28 cellular contexts compared by ENCODE assay signal in the genomic region with DNA sequence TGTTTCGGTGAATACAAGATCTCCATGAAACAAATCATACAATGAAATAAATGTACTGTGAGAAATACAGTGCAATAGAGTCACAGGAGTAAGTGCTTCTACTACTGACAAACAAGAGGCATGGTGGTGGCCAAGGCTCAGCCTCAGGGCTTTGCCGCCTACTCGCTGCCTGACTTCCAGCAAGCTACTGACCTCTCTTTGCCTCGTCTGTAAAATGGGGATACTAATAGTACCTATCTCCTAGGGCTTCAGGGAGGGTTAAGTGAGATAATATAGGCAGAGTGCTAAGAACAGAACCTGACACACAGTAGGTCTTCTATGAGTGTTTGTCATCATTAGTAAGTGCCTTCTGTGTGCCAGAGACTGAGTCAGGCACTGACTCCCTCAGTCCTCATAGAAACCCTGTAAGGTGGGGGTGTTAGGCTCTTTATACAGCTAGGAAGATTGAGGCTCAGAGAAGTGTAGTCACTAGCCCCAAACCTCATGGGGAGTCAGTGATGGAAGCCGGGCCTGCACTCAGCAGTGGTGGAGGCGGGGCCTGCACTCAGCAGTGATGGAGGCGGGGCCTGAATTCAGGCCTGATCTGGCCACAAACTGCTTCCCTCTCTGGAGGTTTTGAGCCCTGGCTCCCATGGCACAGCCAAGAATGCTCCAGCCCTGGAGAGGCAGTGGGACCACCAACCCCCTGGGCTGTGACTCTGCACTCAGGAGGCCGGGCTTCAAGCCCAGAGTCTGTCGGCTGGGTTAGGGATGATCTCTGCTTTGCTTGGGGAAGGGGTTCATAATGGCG. TPM values are rescaled to one million over a fixed set of nuclear protein-coding genes. Genes with fewer than 3 reads are reported as not detected.
DNase-seq lines count a peak whose midpoint lies in the region; ATAC-seq and TF ChIP-seq lines count a peak whose summit lies in the region.
"Had no signal": no experiment of that assay in that cellular context is flagged by ENCODE, and none has a peak within 500 bp of the region (broad histone marks: within the 10 kb centered on the region; RNA-seq: fewer than 3 reads in every experiment).

No MANE protein-coding gene starts in this region.

- H3K9me3 Mint-ChIP-seq in GM23338: peaks cover 17% of the 10 kb centered on the region
- H3K9me3 Mint-ChIP-seq in activated T-helper 1 cell treated with anti-CD3 and anti-CD28 coated beads, Interleukin-12 subunit alpha, Interleukin-12 subunit beta, Interleukin-2, Interleukin-4 antibody, amounts not matched to agents 30 ng/mL and 10 ng/mL and 1 ng/mL, durations not matched to agents 14 hours and 24 hours and 36 hours: no peaks in the 10 kb centered on the region
- H3K9me3 Mint-ChIP-seq: activated B cell treated with CpG ODN at 0.5 μM for 24 hours; activated naive CD4-positive, alpha-beta T cell treated with anti-CD3 and anti-CD28 coated beads, Interleukin-2, amount 50 U/mL, for 24 hours had no signal

- H3K9me3 ChIP-seq in A673 (ENCODE audit: low read depth, low read length, poor library complexity, severe bottlenecking): no peaks in the 10 kb centered on the region
- H3K9me3 ChIP-seq: thoracic aorta had no signal

- no peaks in the 10 kb centered on the region for H3K4me1 ChIP-seq in A673 (ENCODE audit: insufficient read depth, low read length, poor library complexity, severe bottlenecking)
- peaks cover 6% of the 10 kb centered on the region; the same call in 1 of the 2 replicates for H3K4me1 ChIP-seq in GM23338 (ENCODE audit: insufficient read depth)

- intact Hi-C loops in A673 (cut with micrococcal nuclease; ENCODE audit: unreplicated experiment): no loop called here
- intact Hi-C loops in activated T-helper 1 cell treated with anti-CD3 and anti-CD28 coated beads, Interleukin-12 subunit alpha, Interleukin-12 subunit beta, Interleukin-2, Interleukin-4 antibody, amounts not matched to agents 30 ng/mL and 10 ng/mL and 1 ng/mL, durations not matched to agents 14 hours and 24 hours and 36 hours (cut with micrococcal nuclease): no loop called here

- no peaks in the 10 kb centered on the region for H3F3A ChIP-seq in GM23338 (replicated peaks; ENCODE audit: low read depth)

- no peaks in the 10 kb centered on the region for H4K20me1 ChIP-seq in GM23338 (replicated peaks; ENCODE audit: insufficient read depth)

- H3K4me3 ChIP-seq in A673 (ENCODE audit: low read depth, low read length, poor library complexity, severe bottlenecking): no peak overlapping the region
- no peak overlapping the region for H3K4me3 ChIP-seq in GM23338
- H3K4me3 ChIP-seq: hepatocyte, SK-N-MC, thoracic aorta had no signal

- no peaks in the 10 kb centered on the region for H3K79me2 ChIP-seq in GM23338 (replicated peaks; ENCODE audit: insufficient read depth)
- H3K79me2 ChIP-seq: hepatocyte had no signal

- POLR2A ChIA-PET in A673 (lab: Charles Lee; ENCODE audit: low non-redundant PET): no interaction called here

- H3K9me2 ChIP-seq in GM23338 (ENCODE audit: insufficient read depth): no peaks in the 10 kb centered on the region

- BruUV-seq in A673 (replicated peaks; lab: Mats Ljungman, UMichigan): no TSS peak

- no peak overlapping the region for H3K4me3 Mint-ChIP-seq in GM23338
- no peak overlapping the region for H3K4me3 Mint-ChIP-seq in activated T-helper 1 cell treated with anti-CD3 and anti-CD28 coated beads, Interleukin-12 subunit alpha, Interleukin-12 subunit beta, Interleukin-2, Interleukin-4 antibody, amounts not matched to agents 30 ng/mL and 10 ng/mL and 1 ng/mL, durations not matched to agents 14 hours and 24 hours and 36 hours
- H3K4me3 Mint-ChIP-seq: activated B cell treated with CpG ODN at 0.5 μM for 24 hours; activated naive CD4-positive, alpha-beta T cell treated with anti-CD3 and anti-CD28 coated beads, Interleukin-2, amount 50 U/mL, for 24 hours had no signal

- H3K36me3 ChIP-seq in A673 (ENCODE audit: insufficient read depth, low read length, poor library complexity, severe bottlenecking) (no peaks in the 10 kb centered on the region), GM23338 (ENCODE audit: insufficient read depth) (no peaks in the 10 kb centered on the region)
- H3K36me3 ChIP-seq: thoracic aorta had no signal

- H2AFZ ChIP-seq in GM23338: 0 out of 2 replicates have a peak overlapping the region, but pooled peaks have one; percentile 69
- H2AFZ ChIP-seq: hepatocyte had no signal

- DNase-seq in A673 (ENCODE audit: low spot score) (peak; percentile 38), GM23338 (ENCODE audit: low spot score) (peak; percentile 54), RKO (ENCODE audit: low spot score) (peak; percentile 50), GF-D8 (lab: John Stamatoyannopoulos, UW) (no peak)
- no peak for DNase-seq in activated T-helper 1 cell treated with anti-CD3 and anti-CD28 coated beads, Interleukin-12 subunit alpha, Interleukin-12 subunit beta, Interleukin-2, Interleukin-4 antibody, amounts not matched to agents 30 ng/mL and 10 ng/mL and 1 ng/mL, durations not matched to agents 14 hours and 24 hours and 36 hours (ENCODE audit: low spot score)
- DNase-seq: activated B cell treated with CpG ODN at 0.5 μM for 24 hours, anterior cingulate cortex, caudate nucleus, dermis blood vessel endothelial cell, foreskin melanocyte, NCI-H1417 treated with DMSO at 0.1 percent for 48 hours, NCI-H2107 had no signal

- TF ChIP-seq CTCF in A673 (conservative IDR thresholded peaks at IDR 0.05; ENCODE audit: low read depth, low read length) (no peak), GM23338 (conservative IDR thresholded peaks at IDR 0.05; ENCODE audit: low read depth in 2 of 2) (no peak)

- no peak overlapping the region for H3K27ac Mint-ChIP-seq in GM23338
- H3K27ac Mint-ChIP-seq in activated T-helper 1 cell treated with anti-CD3 and anti-CD28 coated beads, Interleukin-12 subunit alpha, Interleukin-12 subunit beta, Interleukin-2, Interleukin-4 antibody, amounts not matched to agents 30 ng/mL and 10 ng/mL and 1 ng/mL, durations not matched to agents 14 hours and 24 hours and 36 hours: no peak overlapping the region
- H3K27ac Mint-ChIP-seq: activated B cell treated with CpG ODN at 0.5 μM for 24 hours; activated naive CD4-positive, alpha-beta T cell treated with anti-CD3 and anti-CD28 coated beads, Interleukin-2, amount 50 U/mL, for 24 hours had no signal

- no peaks in the 10 kb centered on the region for H3K27me3 ChIP-seq in A673 (replicated peaks; ENCODE audit: insufficient read depth, low read depth, low read length, poor library complexity)
- H3K27me3 ChIP-seq in GM23338 (ENCODE audit: insufficient read depth): peaks cover 9% of the 10 kb centered on the region; the same call in 1 of the 2 replicates
- H3K27me3 ChIP-seq: hepatocyte had no signal

- ATAC-seq in GM23338: peak; percentile 77
- peak; percentile 6 for ATAC-seq in esophagus mucosa
- ATAC-seq in GM18870 (IDR thresholded peaks at IDR 0.05; ENCODE audit: unreplicated experiment): no peak
- ATAC-seq in HG03439 (IDR thresholded peaks at IDR 0.05; ENCODE audit: unreplicated experiment): no peak
- ATAC-seq: sciatic nerve had no signal

- H3K4me1 Mint-ChIP-seq in GM23338: peaks cover 4% of the 10 kb centered on the region
- H3K4me1 Mint-ChIP-seq in activated T-helper 1 cell treated with anti-CD3 and anti-CD28 coated beads, Interleukin-12 subunit alpha, Interleukin-12 subunit beta, Interleukin-2, Interleukin-4 antibody, amounts not matched to agents 30 ng/mL and 10 ng/mL and 1 ng/mL, durations not matched to agents 14 hours and 24 hours and 36 hours (ENCODE audit: low read depth): no peaks in the 10 kb centered on the region
- H3K4me1 Mint-ChIP-seq: activated B cell treated with CpG ODN at 0.5 μM for 24 hours; activated naive CD4-positive, alpha-beta T cell treated with anti-CD3 and anti-CD28 coated beads, Interleukin-2, amount 50 U/mL, for 24 hours had no signal

- H3K27ac ChIP-seq in A673 (ENCODE audit: low read depth, low read length, poor library complexity, severe bottlenecking) (no peak overlapping the region), GM23338 (ENCODE audit: low read depth) (no peak overlapping the region)
- H3K27ac ChIP-seq: hepatocyte, SK-N-MC, thoracic aorta had no signal

- no peaks in the 10 kb centered on the region for H3K27me3 Mint-ChIP-seq in GM23338 (ENCODE audit: insufficient read depth, low read depth, poor library complexity)
- H3K27me3 Mint-ChIP-seq in activated T-helper 1 cell treated with anti-CD3 and anti-CD28 coated beads, Interleukin-12 subunit alpha, Interleukin-12 subunit beta, Interleukin-2, Interleukin-4 antibody, amounts not matched to agents 30 ng/mL and 10 ng/mL and 1 ng/mL, durations not matched to agents 14 hours and 24 hours and 36 hours (ENCODE audit: insufficient read depth): peaks cover 1% of the 10 kb centered on the region
- H3K27me3 Mint-ChIP-seq: activated naive CD4-positive, alpha-beta T cell treated with anti-CD3 and anti-CD28 coated beads, Interleukin-2, amount 50 U/mL, for 24 hours had no signal

- peaks cover 9% of the 10 kb centered on the region for H3K36me3 Mint-ChIP-seq in GM23338 (ENCODE audit: low read depth)
- no peaks in the 10 kb centered on the region for H3K36me3 Mint-ChIP-seq in activated T-helper 1 cell treated with anti-CD3 and anti-CD28 coated beads, Interleukin-12 subunit alpha, Interleukin-12 subunit beta, Interleukin-2, Interleukin-4 antibody, amounts not matched to agents 30 ng/mL and 10 ng/mL and 1 ng/mL, durations not matched to agents 14 hours and 24 hours and 36 hours (ENCODE audit: low read depth)
- H3K36me3 Mint-ChIP-seq: activated naive CD4-positive, alpha-beta T cell treated with anti-CD3 and anti-CD28 coated beads, Interleukin-2, amount 50 U/mL, for 24 hours had no signal

- no peak overlapping the region for H3K4me2 ChIP-seq in GM23338
- H3K4me2 ChIP-seq: hepatocyte had no signal

- CTCF ChIA-PET in A673 (lab: Charles Lee): no interaction called here

RNA-seq across cellular contexts. Expression of a gene that starts 6.8 kb away (rescaled TPM):
- total RNA-seq in A673 (2021) (not detected in 2 replicates), esophagus mucosa (not detected)
- 0.47 and 1.4 TPM in 2 replicates for total RNA-seq in GM23338 (2014; rRNA removed; shearing (Covaris generic))
- 0.50 and 0.55 TPM in 2 replicates for polyA plus RNA-seq in GM23338 (2016; fragmentation: Nextera tagmentation; extraction: Ambion mirVana)
- not detected in 2 replicates for total RNA-seq in activated T-helper 1 cell treated with anti-CD3 and anti-CD28 coated beads, Interleukin-12 subunit alpha, Interleukin-12 subunit beta, Interleukin-2, Interleukin-4 antibody, amounts not matched to agents 30 ng/mL and 10 ng/mL and 1 ng/mL, durations not matched to agents 14 hours and 24 hours and 36 hours
- total RNA-seq: activated B cell treated with CpG ODN at 0.5 μM for 24 hours; activated CD8-positive, alpha-beta memory T cell treated with anti-CD3 and anti-CD28 coated beads for 36 hours; dermis blood vessel endothelial cell; M059J; mucosa of gallbladder; NCI-H460; RPMI7951; sciatic nerve; T-helper 2 cell treated with Interferon-gamma antibody and Interleukin-4, amounts not matched to agents 100 ng/mL and 5 ng/mL, for 36 hours; thoracic aorta had no signal
- polyA plus RNA-seq: liver, neural cell had no signal

RNA-seq across cellular contexts. Expression of a gene that starts 25.1 kb away (rescaled TPM):
- total RNA-seq in A673 (2021) (not detected in 2 replicates), esophagus mucosa (1.4 TPM)
- total RNA-seq in GM23338 (2014; rRNA removed; shearing (Covaris generic)): 1.7 and 2.0 TPM in 2 replicates
- 1.8 and 3.6 TPM in 2 replicates for polyA plus RNA-seq in GM23338 (2016; fragmentation: Nextera tagmentation; extraction: Ambion mirVana)
- not detected in 2 replicates for total RNA-seq in activated T-helper 1 cell treated with anti-CD3 and anti-CD28 coated beads, Interleukin-12 subunit alpha, Interleukin-12 subunit beta, Interleukin-2, Interleukin-4 antibody, amounts not matched to agents 30 ng/mL and 10 ng/mL and 1 ng/mL, durations not matched to agents 14 hours and 24 hours and 36 hours
- total RNA-seq: activated B cell treated with CpG ODN at 0.5 μM for 24 hours; activated CD8-positive, alpha-beta memory T cell treated with anti-CD3 and anti-CD28 coated beads for 36 hours; dermis blood vessel endothelial cell; liver; M059J; NCI-H460; RPMI7951; sciatic nerve; T-helper 2 cell treated with Interferon-gamma antibody and Interleukin-4, amounts not matched to agents 100 ng/mL and 5 ng/mL, for 36 hours had no signal
- polyA plus RNA-seq: liver, neural cell had no signal

RNA-seq across cellular contexts. Expression of a gene that starts 33.8 kb away (rescaled TPM):
- total RNA-seq in A673 (2021): 38.9 and 41.9 TPM in 2 replicates
- 275 and 327 TPM in 2 replicates for total RNA-seq in GM23338 (2014; rRNA removed; shearing (Covaris generic))
- polyA plus RNA-seq in GM23338 (2016; fragmentation: Nextera tagmentation; extraction: Ambion mirVana): 77.6 and 78.0 TPM in 2 replicates
- 18.3 TPM for total RNA-seq in esophagus mucosa
- not detected in 2 replicates for total RNA-seq in activated T-helper 1 cell treated with anti-CD3 and anti-CD28 coated beads, Interleukin-12 subunit alpha, Interleukin-12 subunit beta, Interleukin-2, Interleukin-4 antibody, amounts not matched to agents 30 ng/mL and 10 ng/mL and 1 ng/mL, durations not matched to agents 14 hours and 24 hours and 36 hours
- total RNA-seq: activated B cell treated with CpG ODN at 0.5 μM for 24 hours; activated CD8-positive, alpha-beta memory T cell treated with anti-CD3 and anti-CD28 coated beads for 36 hours; dermis blood vessel endothelial cell; NCI-H460; RPMI7951 had no signal
- polyA plus RNA-seq: neural cell had no signal

Comparison
In these comparisons a context has a peak if more than half of its experiments do, and no peak if none do; other contexts are left out.
1. DNase-seq: peak in A673 (single experiment), GM23338 (single experiment) and RKO (single experiment); none in activated T-helper 1 cell treated with anti-CD3 and anti-CD28 coated beads, Interleukin-12 subunit alpha, Interleukin-12 subunit beta, Interleukin-2, Interleukin-4 antibody, amounts not matched to agents 30 ng/mL and 10 ng/mL and 1 ng/mL, durations not matched to agents 14 hours and 24 hours and 36 hours (single experiment) and GF-D8 (single experiment).
2. ATAC-seq: peak in GM23338 (single experiment) and esophagus mucosa (single experiment); none in GM18870 (single experiment) and HG03439 (single experiment).
3. RNA of a gene that starts 33.8 kb away (total RNA-seq): 275 to 327 TPM in GM23338, 38.9 to 41.9 TPM in A673 and 18.3 TPM in esophagus mucosa (single experiment); not detected in activated T-helper 1 cell treated with anti-CD3 and anti-CD28 coated beads, Interleukin-12 subunit alpha, Interleukin-12 subunit beta, Interleukin-2, Interleukin-4 antibody, amounts not matched to agents 30 ng/mL and 10 ng/mL and 1 ng/mL, durations not matched to agents 14 hours and 24 hours and 36 hours; every median in the first group is over 10 times any median in the second.